Comparison of ENCODE assay signal across 8 cellular contexts in genomic region chr12:57238854-57239554, GRCh38. TPM values are rescaled to one million over a fixed set of nuclear protein-coding genes. Genes with fewer than 3 reads are reported as not detected.
A peak's percentile ranks its signal among the peaks of the same experiment; 100 is the strongest.
DNase-seq lines count a peak whose midpoint lies in the region; ATAC-seq and TF ChIP-seq lines count a peak whose summit lies in the region.

No MANE protein-coding gene starts in this region.

- H3K27ac Mint-ChIP-seq in activated T-cell treated with anti-CD3 and anti-CD28 coated beads, Interleukin-2, amount 50 U/mL, for 24 hours = peak overlapping the region; percentile 90
- H3K27ac Mint-ChIP-seq in naive thymus-derived CD4-positive, alpha-beta T cell = peak overlapping the region in 6 of 9 donors; percentile 24 to 83 (median 64)
- peak overlapping the region; percentile 82 for H3K27ac Mint-ChIP-seq in stimulated activated effector memory CD8-positive, alpha-beta T cell treated with anti-CD3 and anti-CD28 coated beads, Interleukin-12 subunit alpha, Interleukin-12 subunit beta, amount 100 ng/mL, for 72 hours

- CTCF ChIA-PET in naive thymus-derived CD4-positive, alpha-beta T cell (lab: Charles Lee) = interaction anchor here (1.0 to 11.8 kb wide), 4 partner anchors 12 to 25 kb away, joined by 3 to 156 read pairs (median 83); partner anchors contain the start of genes NXPH4 and SHMT2

- peak; percentile 90 for DNase-seq in DMS 273 (lab: John Stamatoyannopoulos, UW; ENCODE audit: unreplicated experiment)
- peak; percentile 94 for DNase-seq in OCI-M1 (lab: John Stamatoyannopoulos, UW)
- DNase-seq in activated T-cell treated with anti-CD3 and anti-CD28 coated beads, Interleukin-2, amount 50 U/mL, for 24 hours = peak; percentile 95
- DNase-seq in esophagus squamous epithelium (lab: John Stamatoyannopoulos, UW) = no peak
- peak; percentile 72 to 94 (median 85) for DNase-seq in naive thymus-derived CD4-positive, alpha-beta T cell
- DNase-seq in stimulated activated effector memory CD8-positive, alpha-beta T cell treated with anti-CD3 and anti-CD28 coated beads, Interleukin-12 subunit alpha, Interleukin-12 subunit beta, amount 100 ng/mL, for 72 hours (ENCODE audit: low spot score in 2 of 2) = peak; percentile 95 to 98

- H3K4me3 ChIP-seq in HUES64 (ENCODE audit: low read length) (peak overlapping the region; percentile 57), esophagus squamous epithelium (peak overlapping the region; percentile 21 to 68 (median 46))
- H3K4me3 ChIP-seq in naive thymus-derived CD4-positive, alpha-beta T cell (ENCODE audit: low read length) = peak overlapping the region; percentile 80

- peak overlapping the region; percentile 84 for H3K4me3 Mint-ChIP-seq in activated T-cell treated with anti-CD3 and anti-CD28 coated beads, Interleukin-2, amount 50 U/mL, for 24 hours
- H3K4me3 Mint-ChIP-seq in naive thymus-derived CD4-positive, alpha-beta T cell = peak overlapping the region; percentile 87 to 99 (median 95)
- H3K4me3 Mint-ChIP-seq in stimulated activated effector memory CD8-positive, alpha-beta T cell treated with anti-CD3 and anti-CD28 coated beads, Interleukin-12 subunit alpha, Interleukin-12 subunit beta, amount 100 ng/mL, for 72 hours = peak overlapping the region; percentile 85

- H3K27me3 Mint-ChIP-seq in activated T-cell treated with anti-CD3 and anti-CD28 coated beads, Interleukin-2, amount 50 U/mL, for 24 hours = peaks cover 71% of the 10 kb centered on the region
- H3K27me3 Mint-ChIP-seq in naive thymus-derived CD4-positive, alpha-beta T cell = peaks cover 48 to 72% (median 55%) of the 10 kb centered on the region in 5 donors

- H3K27me3 ChIP-seq in HUES64 (ENCODE audit: insufficient read depth, low read length) = peaks cover 85% of the 10 kb centered on the region
- peaks cover 14 to 92% (median 39%) of the 10 kb centered on the region in 4 donors for H3K27me3 ChIP-seq in esophagus squamous epithelium
- H3K27me3 ChIP-seq in naive thymus-derived CD4-positive, alpha-beta T cell (ENCODE audit: control insufficient read depth in 2 of 2, insufficient read depth in 2 of 2, low read length in 2 of 2) = peaks cover 7 to 18% of the 10 kb centered on the region in 2 donors

- peaks cover 26% of the 10 kb centered on the region for H3K36me3 Mint-ChIP-seq in activated T-cell treated with anti-CD3 and anti-CD28 coated beads, Interleukin-2, amount 50 U/mL, for 24 hours (ENCODE audit: low read depth)
- H3K36me3 Mint-ChIP-seq in naive thymus-derived CD4-positive, alpha-beta T cell = peaks cover 3 to 7% (median 6%) of the 10 kb centered on the region in 5 donors
- H3K36me3 Mint-ChIP-seq in stimulated activated effector memory CD8-positive, alpha-beta T cell treated with anti-CD3 and anti-CD28 coated beads, Interleukin-12 subunit alpha, Interleukin-12 subunit beta, amount 100 ng/mL, for 72 hours = peaks cover 58% of the 10 kb centered on the region

- TF ChIP-seq CTCF in esophagus squamous epithelium (IDR thresholded peaks at IDR 0.05) = peak; percentile 99 to 100 (median 100)

- H3K9me3 ChIP-seq in HUES64 (ENCODE audit: insufficient read depth, low read depth, low read length) = no peaks in the 10 kb centered on the region
- no peaks in the 10 kb centered on the region for H3K9me3 ChIP-seq in esophagus squamous epithelium
- no peaks in the 10 kb centered on the region for H3K9me3 ChIP-seq in naive thymus-derived CD4-positive, alpha-beta T cell (ENCODE audit: control insufficient read depth in 2 of 3, low read length in 3 of 3)

- 3% methylated on average over 47 of the region's 47 CpGs for WGBS in HUES64
- 0 to 3% methylated on average over 7 to 11 of the region's 47 CpGs for WGBS in esophagus squamous epithelium, 2 donors

- H3K36me3 ChIP-seq in HUES64 (ENCODE audit: insufficient read depth, low read length) (peaks cover 7% of the 10 kb centered on the region), esophagus squamous epithelium (peaks cover 0 to 10% (median 5%) of the 10 kb centered on the region in 3 donors)
- H3K36me3 ChIP-seq in naive thymus-derived CD4-positive, alpha-beta T cell (ENCODE audit: control insufficient read depth in 2 of 3, insufficient read depth in 3 of 3, low read length in 3 of 3) = peaks cover 0 to 14% (median 0%) of the 10 kb centered on the region in 3 experiments

- H3K9ac ChIP-seq in HUES64 (ENCODE audit: low read depth, low read length) = no peak overlapping the region

- peak; percentile 45 for ATAC-seq in GM21360 (IDR thresholded peaks at IDR 0.05; ENCODE audit: unreplicated experiment)
- peak; percentile 89 for ATAC-seq in naive thymus-derived CD4-positive, alpha-beta T cell
- ATAC-seq in stimulated activated effector memory CD8-positive, alpha-beta T cell treated with anti-CD3 and anti-CD28 coated beads, Interleukin-12 subunit alpha, Interleukin-12 subunit beta, amount 100 ng/mL, for 72 hours = peak; percentile 75

- intact Hi-C loops in esophagus squamous epithelium (cut with DNase I) = no loop called here
- intact Hi-C loops in naive thymus-derived CD4-positive, alpha-beta T cell (cut with micrococcal nuclease) = loop anchor here (1.0 to 2.0 kb wide), 5 partner anchors 10 to 114 kb away; partner anchors contain the start of genes SHMT2 (in 2 of the 2) and LRP1 (in 1 of the 2)

- peaks cover 14% of the 10 kb centered on the region for H3K4me1 ChIP-seq in HUES64 (ENCODE audit: insufficient read depth, low read length)
- peaks cover 83 to 100% (median 88%) of the 10 kb centered on the region in 3 donors for H3K4me1 ChIP-seq in esophagus squamous epithelium
- peaks cover 45 to 70% of the 10 kb centered on the region in 2 donors for H3K4me1 ChIP-seq in naive thymus-derived CD4-positive, alpha-beta T cell (ENCODE audit: control insufficient read depth in 2 of 2, insufficient read depth in 2 of 2, low read length in 2 of 2)

- no peaks in the 10 kb centered on the region for H3K9me3 Mint-ChIP-seq in activated T-cell treated with anti-CD3 and anti-CD28 coated beads, Interleukin-2, amount 50 U/mL, for 24 hours
- no peaks in the 10 kb centered on the region for H3K9me3 Mint-ChIP-seq in naive thymus-derived CD4-positive, alpha-beta T cell
- no peaks in the 10 kb centered on the region for H3K9me3 Mint-ChIP-seq in stimulated activated effector memory CD8-positive, alpha-beta T cell treated with anti-CD3 and anti-CD28 coated beads, Interleukin-12 subunit alpha, Interleukin-12 subunit beta, amount 100 ng/mL, for 72 hours

- POLR2A ChIA-PET in naive thymus-derived CD4-positive, alpha-beta T cell (lab: Charles Lee) = interaction anchor here (0.6 to 7.7 kb wide), 5 partner anchors 12 to 1423 kb away, joined by 3 to 79 read pairs (median 7); partner anchors contain the start of gene SHMT2

- no peak overlapping the region for H3K27ac ChIP-seq in HUES64 (ENCODE audit: low read depth, low read length)
- H3K27ac ChIP-seq in esophagus squamous epithelium = peak overlapping the region in 2 of 4 donors; percentile 42 to 79
- H3K27ac ChIP-seq in naive thymus-derived CD4-positive, alpha-beta T cell (ENCODE audit: low read depth, low read length) = no peak overlapping the region

- peaks cover 82% of the 10 kb centered on the region for H3K4me1 Mint-ChIP-seq in activated T-cell treated with anti-CD3 and anti-CD28 coated beads, Interleukin-2, amount 50 U/mL, for 24 hours (ENCODE audit: low read depth)
- H3K4me1 Mint-ChIP-seq in naive thymus-derived CD4-positive, alpha-beta T cell = peaks cover 52 to 82% (median 66%) of the 10 kb centered on the region in 7 donors
- peaks cover 79% of the 10 kb centered on the region for H3K4me1 Mint-ChIP-seq in stimulated activated effector memory CD8-positive, alpha-beta T cell treated with anti-CD3 and anti-CD28 coated beads, Interleukin-12 subunit alpha, Interleukin-12 subunit beta, amount 100 ng/mL, for 72 hours

- peak in 1 of 4 donors; percentile 39 for TF ChIP-seq POLR2A in esophagus squamous epithelium (IDR thresholded peaks at IDR 0.05)

RNA-seq across cellular contexts. Expression of gene SHMT2, which starts 9.5 kb away (rescaled TPM):
- polyA plus RNA-seq in HUES64 (2013, experiment 1 of 2) = 125 TPM
- polyA plus RNA-seq in HUES64 (2013, experiment 2 of 2) = 133 TPM
- 100 to 1,000 TPM in 1 of 4 donors, 10 to 100 TPM in 3; 56.1 to 104 (median 76.6) TPM for total RNA-seq in esophagus squamous epithelium
- total RNA-seq in naive thymus-derived CD4-positive, alpha-beta T cell = 100 to 1,000 TPM in 1 of 5 experiments, 10 to 100 TPM in 4; 21.7 to 175 (median 36.1) TPM
- 10 to 100 TPM; 29.7 to 40.4 TPM for polyA plus RNA-seq in naive thymus-derived CD4-positive, alpha-beta T cell

RNA-seq across cellular contexts. Expression of gene STAC3, which starts 12.0 kb away (rescaled TPM):
- 0.90 TPM for polyA plus RNA-seq in HUES64 (2013, experiment 1 of 2)
- polyA plus RNA-seq in HUES64 (2013, experiment 2 of 2) = 0.82 TPM
- total RNA-seq in esophagus squamous epithelium = under 1 TPM; 0.29 to 0.95 (median 0.47) TPM
- total RNA-seq in naive thymus-derived CD4-positive, alpha-beta T cell = 1 to 10 TPM; 2.5 to 7.3 (median 5.6) TPM
- polyA plus RNA-seq in naive thymus-derived CD4-positive, alpha-beta T cell = not detected

RNA-seq across cellular contexts. Expression of gene NXPH4, which starts 22.4 kb away (rescaled TPM):
- polyA plus RNA-seq in HUES64 (2013, experiment 1 of 2) = 0.70 TPM
- 2.2 TPM for polyA plus RNA-seq in HUES64 (2013, experiment 2 of 2)
- 1 to 10 TPM in 2 of 4 donors, under 1 TPM in 2; 0.21 to 5.0 (median 2.5) TPM for total RNA-seq in esophagus squamous epithelium
- total RNA-seq in naive thymus-derived CD4-positive, alpha-beta T cell = under 1 TPM in 1 of 5 experiments, not detected in 4; 0.31 TPM
- not detected for polyA plus RNA-seq in naive thymus-derived CD4-positive, alpha-beta T cell
